In genomic region chr2:139652385-139652784, GRCh38 we compare ENCODE assay signal across 16 cellular contexts.
"Had no signal": no experiment of that assay in that cellular context is flagged by ENCODE, and none has a peak within 500 bp of the region (broad histone marks: within the 10 kb centered on the region; RNA-seq: fewer than 3 reads in every experiment).

No MANE protein-coding gene starts in this region.

- H3K36me3 ChIP-seq: brain microvascular endothelial cell, WERI-Rb-1 had no signal

- H3K27ac ChIP-seq: brain microvascular endothelial cell, WERI-Rb-1 had no signal

- DNase-seq: activated CD4-positive, alpha-beta T cell treated with anti-CD3 and anti-CD28 coated beads for 36 hours; activated CD8-positive, alpha-beta memory T cell treated with anti-CD3 and anti-CD28 coated beads, Interleukin-2, amount 50 U/mL, for 4 hours; activated CD8-positive, alpha-beta T cell treated with anti-CD3 and anti-CD28 coated beads for 36 hours; activated gamma-delta T cell treated with Interleukin-2 at 50 U/mL for 16 hours; activated naive CD4-positive, alpha-beta T cell treated with anti-CD3 and anti-CD28 coated beads, Interleukin-2, amount 10 ng/mL, durations not matched to agents 7 days and 5 days; activated naive CD8-positive, alpha-beta T cell treated with anti-CD3 and anti-CD28 coated beads for 36 hours; activated T-cell treated with anti-CD3 and anti-CD28 coated beads, Interleukin-2, amount 50 U/mL, for 72 hours; brain microvascular endothelial cell; NCI-H1105 treated with DMSO at 0.1 percent for 48 hours; NCI-H1436 treated with DMSO at 0.1 percent for 48 hours; NCI-H187; NCI-H2081; NCI-H510A treated with DMSO at 0.1 percent for 48 hours; SHP77 treated with DMSO at 0.1 percent for 48 hours; T-helper 1 cell; WERI-Rb-1 had no signal

- ATAC-seq: activated CD4-positive, alpha-beta T cell treated with anti-CD3 and anti-CD28 coated beads for 36 hours; activated CD8-positive, alpha-beta T cell treated with anti-CD3 and anti-CD28 coated beads for 36 hours; activated T-cell treated with anti-CD3 and anti-CD28 coated beads, Interleukin-2, amount 50 U/mL, for 72 hours had no signal

- H3K27me3 ChIP-seq: brain microvascular endothelial cell had no signal
